26 cellular contexts compared by ENCODE assay signal in the genomic region with DNA sequence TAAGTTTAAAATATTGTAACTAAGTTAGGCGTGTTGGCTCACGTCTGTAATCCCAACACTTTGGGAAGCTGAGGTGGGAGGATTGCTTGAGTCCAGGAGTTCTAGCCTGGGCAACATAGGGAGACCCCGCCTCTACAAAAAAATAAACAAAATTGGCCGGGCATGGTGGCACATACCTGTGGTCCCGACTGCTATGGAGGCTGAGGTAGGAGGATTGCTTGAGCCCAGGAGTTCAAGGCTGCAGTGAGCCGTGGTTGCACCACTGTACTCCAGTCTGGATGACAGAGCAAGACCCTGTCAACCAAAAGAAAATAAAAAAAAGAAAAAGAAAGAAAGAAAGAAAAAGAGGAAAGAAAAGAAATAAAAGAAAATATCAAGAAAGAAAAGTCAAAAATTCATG.
DNase-seq lines count a peak whose midpoint lies in the region; ATAC-seq, FAIRE-seq and TF ChIP-seq lines count a peak whose summit lies in the region.
"Had no signal": no experiment of that assay in that cellular context is flagged by ENCODE, and none has a peak within 500 bp of the region (broad histone marks: within the 10 kb centered on the region; RNA-seq: fewer than 3 reads in every experiment).

No MANE protein-coding gene starts in this region.

- H3K36me3 ChIP-seq in kidney (ENCODE audit: control insufficient read depth in 1 of 2, insufficient read depth in 2 of 2, low read length in 2 of 2) (no peaks in the 10 kb centered on the region), spleen (peaks cover 0 to 10% (median 0%) of the 10 kb centered on the region in 6 donors)
- H3K36me3 ChIP-seq: BE2C; BLaER1 treated with 17β-estradiol and CSF1 and Interleukin-3, amounts not matched to agents 10 nM and 100 nM had no signal

- peaks cover 10% of the 10 kb centered on the region for H3K27me3 Mint-ChIP-seq in chondrocyte (ENCODE audit: low read depth)
- H3K27me3 Mint-ChIP-seq: CD4-positive, alpha-beta T cell had no signal

- TF ChIP-seq CTCF in chondrocyte (IDR thresholded peaks at IDR 0.05) (no peak), kidney (IDR thresholded peaks at IDR 0.05; ENCODE audit: borderline replicate concordance, extremely low read depth, insufficient read depth) (no peak), spleen (IDR thresholded peaks at IDR 0.05 in 8 of 11, conservative IDR thresholded peaks at IDR 0.05 in 3 of 11) (no peak)

- H3K4me3 ChIP-seq in kidney (ENCODE audit: low read length in 2 of 2) = no peak overlapping the region
- no peak overlapping the region for H3K4me3 ChIP-seq in spleen
- H3K4me3 ChIP-seq: A549; BLaER1 treated with 17β-estradiol and CSF1 and Interleukin-3, amounts not matched to agents 10 nM and 100 nM; GM12878; GM23248 had no signal

- H3K9me3 ChIP-seq in kidney (ENCODE audit: control insufficient read depth in 1 of 2, low read length in 2 of 2) = no peaks in the 10 kb centered on the region
- H3K9me3 ChIP-seq in spleen = no peaks in the 10 kb centered on the region
- H3K9me3 ChIP-seq: A549; BE2C; BLaER1 treated with 17β-estradiol and CSF1 and Interleukin-3, amounts not matched to agents 10 nM and 100 nM had no signal

- no peak for FAIRE-seq in kidney (lab: Jason Lieb, UNC)
- FAIRE-seq: A549, D721Med, GM12878, GM19239, H1 had no signal

- no peak overlapping the region for H3K4me3 Mint-ChIP-seq in chondrocyte (ENCODE audit: unreplicated experiment)
- H3K4me3 Mint-ChIP-seq: CD14-positive monocyte; CD4-positive, alpha-beta T cell; CD8-positive, alpha-beta memory T cell had no signal

- H3K27ac ChIP-seq in kidney (ENCODE audit: low read depth in 2 of 2, low read length in 2 of 2) = no peak overlapping the region
- no peak overlapping the region for H3K27ac ChIP-seq in spleen
- H3K27ac ChIP-seq: A549; BLaER1 treated with 17β-estradiol and CSF1 and Interleukin-3, amounts not matched to agents 10 nM and 100 nM; GM23248 had no signal

- H3K9me3 Mint-ChIP-seq in chondrocyte (ENCODE audit: low read depth) = no peaks in the 10 kb centered on the region
- H3K9me3 Mint-ChIP-seq: CD4-positive, alpha-beta T cell; CD8-positive, alpha-beta memory T cell had no signal

- H3K4me1 ChIP-seq in kidney (ENCODE audit: control insufficient read depth in 1 of 2, insufficient read depth in 1 of 2, low read depth in 1 of 2, low read length in 2 of 2) (no peaks in the 10 kb centered on the region), spleen (peaks cover 0 to 6% (median 0%) of the 10 kb centered on the region in 6 donors)
- H3K4me1 ChIP-seq: BE2C; BLaER1 treated with 17β-estradiol and CSF1 and Interleukin-3, amounts not matched to agents 10 nM and 100 nM had no signal

- no peaks in the 10 kb centered on the region for H3K36me3 Mint-ChIP-seq in chondrocyte (ENCODE audit: low read depth)
- H3K36me3 Mint-ChIP-seq: CD14-positive monocyte; CD8-positive, alpha-beta memory T cell had no signal

- peaks cover 12% of the 10 kb centered on the region for H3K4me1 Mint-ChIP-seq in chondrocyte (ENCODE audit: low read depth)
- H3K4me1 Mint-ChIP-seq: CD14-positive monocyte; CD8-positive, alpha-beta memory T cell had no signal

- ATAC-seq in HG02759 (IDR thresholded peaks at IDR 0.05; ENCODE audit: unreplicated experiment) = no peak
- no peak for ATAC-seq in HG02763 (IDR thresholded peaks at IDR 0.05; ENCODE audit: unreplicated experiment)
- ATAC-seq: A549 had no signal

- H3K9ac ChIP-seq in kidney (ENCODE audit: low read length in 2 of 2) = no peak overlapping the region
- H3K9ac ChIP-seq: BLaER1 treated with 17β-estradiol and CSF1 and Interleukin-3, amounts not matched to agents 10 nM and 100 nM; GM23248 had no signal

- 89 to 99% (median 95%) methylated on average over 6 of the region's 6 CpGs for WGBS in spleen, 5 donors

- no peaks in the 10 kb centered on the region for H3K27me3 ChIP-seq in spleen (replicated peaks in 1 of 7)
- H3K27me3 ChIP-seq: BE2C; BLaER1 treated with 17β-estradiol and CSF1 and Interleukin-3, amounts not matched to agents 10 nM and 100 nM had no signal

- DNase-seq in chondrocyte (ENCODE audit: low spot score) (peak; percentile 26), kidney (peak; percentile 6), spleen (peak; percentile 6)
- DNase-seq in activated CD4-positive, alpha-beta T cell treated with anti-CD3 and anti-CD28 coated beads, Interleukin-2, amount 50 U/mL, for 4 hours = no peak
- DNase-seq: 8988T; ACHN; AML-193; BE2C; CD4-positive, alpha-beta T cell; CD8-positive, alpha-beta memory T cell; DMS 273 treated with DMSO at 0.1 percent for 48 hours; DMS79; EL; GDM1; GM23248; H7; HCEC 1CT had no signal

- no peak overlapping the region for H3K27ac Mint-ChIP-seq in chondrocyte (ENCODE audit: unreplicated experiment)
- H3K27ac Mint-ChIP-seq: CD14-positive monocyte; CD4-positive, alpha-beta T cell; CD8-positive, alpha-beta memory T cell had no signal

- no peak for TF ChIP-seq POLR2A in spleen (IDR thresholded peaks at IDR 0.05)

- intact Hi-C loops in kidney (cut with DNase I) (no loop called here), spleen (cut with DNase I; ENCODE audit: low total_unique reads) (no loop called here)

Comparison
In these comparisons a context has a peak if more than half of its experiments do, and no peak if none do; other contexts are left out.
1. DNase-seq: peak in chondrocyte (single experiment), kidney (single experiment) and spleen (single experiment); none in activated CD4-positive, alpha-beta T cell treated with anti-CD3 and anti-CD28 coated beads, Interleukin-2, amount 50 U/mL, for 4 hours (0 of 2).